8 cellular contexts compared by ENCODE assay signal in genomic region chr9:94065535-94065961, GRCh38. TPM values are rescaled to one million over a fixed set of nuclear protein-coding genes. Genes with fewer than 3 reads are reported as not detected.
A peak's percentile ranks its signal among the peaks of the same experiment; 100 is the strongest.
DNase-seq lines count a peak whose midpoint lies in the region; ATAC-seq and TF ChIP-seq lines count a peak whose summit lies in the region.

No MANE protein-coding gene starts in this region.

- no peak overlapping the region for H3K27ac Mint-ChIP-seq in activated CD8-positive, alpha-beta T cell treated with anti-CD3 and anti-CD28 coated beads for 36 hours

- peaks cover 4% of the 10 kb centered on the region for H3K4me1 Mint-ChIP-seq in activated CD8-positive, alpha-beta T cell treated with anti-CD3 and anti-CD28 coated beads for 36 hours (ENCODE audit: low read depth)

- H3K27me3 Mint-ChIP-seq in activated CD8-positive, alpha-beta T cell treated with anti-CD3 and anti-CD28 coated beads for 36 hours: no peaks in the 10 kb centered on the region

- peak; percentile 92 for TF ChIP-seq CTCF in activated CD8-positive, alpha-beta T cell treated with anti-CD3 and anti-CD28 coated beads for 36 hours (IDR thresholded peaks at IDR 0.05)

- no peak overlapping the region for H3K4me3 Mint-ChIP-seq in activated CD8-positive, alpha-beta T cell treated with anti-CD3 and anti-CD28 coated beads for 36 hours

- peak; percentile 41 for ATAC-seq in HG02885 (IDR thresholded peaks at IDR 0.05; ENCODE audit: poor library complexity, unreplicated experiment)
- ATAC-seq in activated CD8-positive, alpha-beta T cell treated with anti-CD3 and anti-CD28 coated beads for 36 hours: peak; percentile 62
- ATAC-seq in GM19455 (IDR thresholded peaks at IDR 0.05; ENCODE audit: unreplicated experiment): no peak

- intact Hi-C loops in activated CD8-positive, alpha-beta T cell treated with anti-CD3 and anti-CD28 coated beads for 36 hours (cut with micrococcal nuclease): loop anchor here (1.0 kb wide), 1 partner anchor 148 kb away; no protein-coding TSS in a partner anchor

- peaks cover 6% of the 10 kb centered on the region for H3K36me3 Mint-ChIP-seq in activated CD8-positive, alpha-beta T cell treated with anti-CD3 and anti-CD28 coated beads for 36 hours (ENCODE audit: low read depth)

- H3K9me3 Mint-ChIP-seq in activated CD8-positive, alpha-beta T cell treated with anti-CD3 and anti-CD28 coated beads for 36 hours: peaks cover 12% of the 10 kb centered on the region

- POLR2A ChIA-PET in activated CD8-positive, alpha-beta T cell treated with anti-CD3 and anti-CD28 coated beads for 36 hours (lab: Charles Lee): no interaction called here

- CTCF ChIA-PET in activated CD8-positive, alpha-beta T cell treated with anti-CD3 and anti-CD28 coated beads for 36 hours (lab: Charles Lee): interaction anchor here (0.6 to 6.3 kb wide), 29 partner anchors 9 to 148 kb away, joined by 3 to 178 read pairs (median 4); no protein-coding TSS in a partner anchor

- peak; percentile 26 for DNase-seq in CMK (ENCODE audit: low read depth)
- DNase-seq in NCI-H82 (lab: John Stamatoyannopoulos, UW): peak; percentile 89
- peak; percentile 88 for DNase-seq in activated CD8-positive, alpha-beta T cell treated with anti-CD3 and anti-CD28 coated beads for 36 hours
- peak; percentile 64 for DNase-seq in effector CD8-positive, alpha-beta T cell (lab: John Stamatoyannopoulos, UW)
- peak; percentile 96 for DNase-seq in medulla oblongata (ENCODE audit: extremely low spot score)
- DNase-seq in stimulated activated CD8-positive, alpha-beta memory T cell treated with anti-CD3 and anti-CD28 coated beads, Interleukin-15, amount 100 ng/mL, for 1 hour (ENCODE audit: low read depth): peak; percentile 52

RNA-seq across cellular contexts. Expression of gene PTPDC1, which starts 18.7 kb away (rescaled TPM):
- total RNA-seq in activated CD8-positive, alpha-beta T cell treated with anti-CD3 and anti-CD28 coated beads for 36 hours: 1 to 10 TPM; 4.9 to 5.6 TPM

Comparison
In these comparisons a context has a peak if more than half of its experiments do, and no peak if none do; other contexts are left out.
1. DNase-seq: peak in every context shown above with its lines; median percentile 96 in medulla oblongata; 89 in NCI-H82; 88 in activated CD8-positive, alpha-beta T cell treated with anti-CD3 and anti-CD28 coated beads for 36 hours; 64 in effector CD8-positive, alpha-beta T cell; 52 in stimulated activated CD8-positive, alpha-beta memory T cell treated with anti-CD3 and anti-CD28 coated beads, Interleukin-15, amount 100 ng/mL, for 1 hour; 26 in CMK.